Comparison of ENCODE assay signal across 11 cellular contexts in the genomic region with DNA sequence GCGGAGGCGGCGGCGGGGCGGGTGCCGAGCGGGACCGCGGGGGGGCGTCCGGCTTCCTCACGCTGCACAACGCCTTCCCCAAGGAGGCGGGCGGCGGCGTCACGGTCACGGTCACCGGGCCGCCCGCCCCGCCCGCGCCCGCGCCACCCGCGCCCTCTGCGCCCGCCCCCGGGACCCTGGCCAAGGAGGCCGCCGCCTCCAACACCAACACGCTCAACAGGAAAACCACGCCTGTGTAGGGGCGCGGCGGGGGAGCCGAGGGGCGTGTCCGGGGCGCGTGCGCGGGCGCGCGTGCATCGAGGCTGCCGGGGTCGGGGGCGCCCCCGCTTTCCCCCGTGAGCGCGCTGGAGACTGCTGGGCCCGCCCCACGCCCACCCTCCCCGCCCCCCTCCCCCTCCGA. TPM values are rescaled to one million over a fixed set of nuclear protein-coding genes. Genes with fewer than 3 reads are reported as not detected.
DNase-seq lines count a peak whose midpoint lies in the region; ATAC-seq, FAIRE-seq and TF ChIP-seq lines count a peak whose summit lies in the region.
"Had no signal": no experiment of that assay in that cellular context is flagged by ENCODE, and none has a peak within 500 bp of the region (broad histone marks: within the 10 kb centered on the region; RNA-seq: fewer than 3 reads in every experiment).

No MANE protein-coding gene starts in this region.

- TF ChIP-seq CTCF in choroid plexus epithelial cell (conservative IDR thresholded peaks at IDR 0.05; ENCODE audit: low read depth, low read length) (no peak), lower lobe of right lung (IDR thresholded peaks at IDR 0.05) (no peak)

- no peak overlapping the region for H3K27ac ChIP-seq in lower lobe of right lung
- H3K27ac ChIP-seq: foreskin keratinocyte had no signal

- peak; percentile 73 for DNase-seq in AG08396 (ENCODE audit: low spot score)
- DNase-seq in H7 = peak; percentile 86
- DNase-seq in choroid plexus epithelial cell (ENCODE audit: low read depth) = no peak
- DNase-seq in lower lobe of right lung = peak; percentile 55
- DNase-seq in RCC 7860 (ENCODE audit: low spot score) = no peak
- DNase-seq in RPMI8226 = no peak
- DNase-seq: DND-41, foreskin keratinocyte had no signal

- peaks cover 15% of the 10 kb centered on the region for H3K4me1 ChIP-seq in lower lobe of right lung
- H3K4me1 ChIP-seq: foreskin keratinocyte had no signal

- H3K4me3 ChIP-seq in H7 (ENCODE audit: insufficient read depth, low read depth, low read length) (peak overlapping the region; percentile 12; the same call in 1 of the 2 replicates), choroid plexus epithelial cell (ENCODE audit: low read depth, low read length) (peak overlapping the region; percentile 24), lower lobe of right lung (peak overlapping the region; percentile 28)

- H3K36me3 ChIP-seq in H7 (replicated peaks; ENCODE audit: control insufficient read depth, insufficient read depth, low read length) (no peaks in the 10 kb centered on the region), lower lobe of right lung (no peaks in the 10 kb centered on the region)

- H3K27me3 ChIP-seq in H7 (ENCODE audit: control insufficient read depth, insufficient read depth, low read length) (peaks cover 32% of the 10 kb centered on the region), lower lobe of right lung (ENCODE audit: low read depth) (peaks cover 57% of the 10 kb centered on the region)

- H3K9me3 ChIP-seq in lower lobe of right lung = no peaks in the 10 kb centered on the region

- ATAC-seq in lower lobe of right lung (no peak), GM21381 (IDR thresholded peaks at IDR 0.05; ENCODE audit: unreplicated experiment) (no peak), HG02798 (IDR thresholded peaks at IDR 0.05; ENCODE audit: poor library complexity, unreplicated experiment) (no peak)
- ATAC-seq: foreskin keratinocyte, Panc1 had no signal

- no peak for FAIRE-seq in RCC 7860 (lab: Jason Lieb, UNC)

- intact Hi-C loops in lower lobe of right lung (cut with DNase I) = no loop called here

RNA-seq across cellular contexts. Expression of a gene that starts 8.8 kb away (rescaled TPM):
- 0.38 and 0.78 TPM in 2 replicates for total RNA-seq in H7 (2014; rRNA removed; shearing (Covaris generic))
- 2.2 TPM for total RNA-seq in lower lobe of right lung
- total RNA-seq: foreskin keratinocyte had no signal

RNA-seq across cellular contexts. Expression of a gene that starts 19.9 kb away (rescaled TPM):
- 0.07 and 0.59 TPM in 2 replicates for total RNA-seq in H7 (2014; rRNA removed; shearing (Covaris generic))
- 0.21 TPM for total RNA-seq in lower lobe of right lung
- total RNA-seq: foreskin keratinocyte had no signal

Comparison
In these comparisons a context has a peak if more than half of its experiments do, and no peak if none do; other contexts are left out.
1. DNase-seq: peak in AG08396 (single experiment), H7 (single experiment) and lower lobe of right lung (single experiment); none in choroid plexus epithelial cell (single experiment), RCC 7860 (single experiment) and RPMI8226 (single experiment).
2. Peak in every context shown above with its lines, with median percentiles within 50 percentile points of each other: H3K4me3 ChIP-seq.